15 cellular contexts compared by ENCODE assay signal in the genomic region with DNA sequence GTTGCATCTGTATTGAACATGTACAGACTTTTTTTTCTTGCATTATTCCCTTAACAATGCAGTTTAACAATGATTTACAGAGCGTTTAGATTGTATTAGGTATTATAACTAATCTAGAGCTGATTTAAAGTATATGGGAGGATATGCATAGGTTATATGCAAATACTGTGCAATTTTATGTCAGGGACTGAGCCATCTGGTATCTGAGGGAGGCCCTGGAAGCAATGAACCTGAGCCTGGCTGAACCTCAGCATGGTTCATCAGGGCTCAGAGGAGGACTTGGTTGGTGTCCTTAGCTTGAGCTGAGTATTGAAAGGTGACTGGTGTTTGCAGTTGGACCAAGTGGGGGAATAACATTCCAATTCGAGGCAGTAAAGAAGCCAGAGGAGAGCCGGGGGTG. TPM values are rescaled to one million over a fixed set of nuclear protein-coding genes. Genes with fewer than 3 reads are reported as not detected.
"Had no signal": no experiment of that assay in that cellular context is flagged by ENCODE, and none has a peak within 500 bp of the region (broad histone marks: within the 10 kb centered on the region; RNA-seq: fewer than 3 reads in every experiment).

No MANE protein-coding gene starts in this region.

- H3K9me3 Mint-ChIP-seq: activated CD4-positive, alpha-beta T cell treated with anti-CD3 and anti-CD28 coated beads, Interleukin-2, amount 10 ng/mL, durations not matched to agents 24 days and 14 days; activated CD8-positive, alpha-beta T cell treated with anti-CD3 and anti-CD28 coated beads for 36 hours; activated naive CD4-positive, alpha-beta T cell treated with anti-CD3 and anti-CD28 coated beads, Interleukin-2, amount 10 ng/mL, durations not matched to agents 7 days and 5 days; activated T-cell treated with anti-CD3 and anti-CD28 coated beads, Interleukin-2, amount 50 U/mL, for 4 hours; nephron had no signal

- DNase-seq: activated CD4-positive, alpha-beta T cell treated with anti-CD3 and anti-CD28 coated beads, Interleukin-2, amount 10 ng/mL, durations not matched to agents 24 days and 14 days; activated CD8-positive, alpha-beta T cell treated with anti-CD3 and anti-CD28 coated beads for 36 hours; activated naive CD4-positive, alpha-beta T cell treated with anti-CD3 and anti-CD28 coated beads, Interleukin-2, amount 10 ng/mL, durations not matched to agents 7 days and 5 days; activated T-cell treated with anti-CD3 and anti-CD28 coated beads, Interleukin-2, amount 50 U/mL, for 4 hours; cortex of kidney; gastrocnemius medialis; heart right ventricle; left lung; nucleus accumbens; retina; stimulated activated naive CD4-positive, alpha-beta T cell; T-helper 9 cell had no signal

- H3K27me3 ChIP-seq: ascending aorta, gastrocnemius medialis, heart right ventricle, left lung had no signal

- H3K4me3 ChIP-seq: ascending aorta, gastrocnemius medialis, heart right ventricle, left lung had no signal

- H3K4me3 Mint-ChIP-seq: activated CD4-positive, alpha-beta T cell treated with anti-CD3 and anti-CD28 coated beads, Interleukin-2, amount 10 ng/mL, durations not matched to agents 24 days and 14 days; activated CD8-positive, alpha-beta T cell treated with anti-CD3 and anti-CD28 coated beads for 36 hours; activated naive CD4-positive, alpha-beta T cell treated with anti-CD3 and anti-CD28 coated beads, Interleukin-2, amount 10 ng/mL, durations not matched to agents 7 days and 5 days; activated T-cell treated with anti-CD3 and anti-CD28 coated beads, Interleukin-2, amount 50 U/mL, for 4 hours; nephron had no signal

- H3K27ac ChIP-seq: ascending aorta, gastrocnemius medialis, heart right ventricle, left lung had no signal

- H3K9me3 ChIP-seq: ascending aorta, gastrocnemius medialis, heart right ventricle, left lung had no signal

- ATAC-seq: activated CD8-positive, alpha-beta T cell treated with anti-CD3 and anti-CD28 coated beads for 36 hours; activated T-cell treated with anti-CD3 and anti-CD28 coated beads, Interleukin-2, amount 50 U/mL, for 4 hours; esophagus mucosa; gastrocnemius medialis; heart right ventricle; left lung had no signal

- H3K27me3 Mint-ChIP-seq: activated CD4-positive, alpha-beta T cell treated with anti-CD3 and anti-CD28 coated beads, Interleukin-2, amount 10 ng/mL, durations not matched to agents 24 days and 14 days; activated CD8-positive, alpha-beta T cell treated with anti-CD3 and anti-CD28 coated beads for 36 hours; activated naive CD4-positive, alpha-beta T cell treated with anti-CD3 and anti-CD28 coated beads, Interleukin-2, amount 10 ng/mL, durations not matched to agents 7 days and 5 days had no signal

- H3K27ac Mint-ChIP-seq: activated CD4-positive, alpha-beta T cell treated with anti-CD3 and anti-CD28 coated beads, Interleukin-2, amount 10 ng/mL, durations not matched to agents 24 days and 14 days; activated CD8-positive, alpha-beta T cell treated with anti-CD3 and anti-CD28 coated beads for 36 hours; activated naive CD4-positive, alpha-beta T cell treated with anti-CD3 and anti-CD28 coated beads, Interleukin-2, amount 10 ng/mL, durations not matched to agents 7 days and 5 days; nephron had no signal

RNA-seq across cellular contexts. Expression of a gene that starts 36.9 kb away (rescaled TPM):
- total RNA-seq: activated CD4-positive, alpha-beta T cell treated with anti-CD3 and anti-CD28 coated beads, Interleukin-2, amount 10 ng/mL, durations not matched to agents 24 days and 14 days; activated CD8-positive, alpha-beta T cell treated with anti-CD3 and anti-CD28 coated beads for 36 hours; activated T-cell treated with anti-CD3 and anti-CD28 coated beads, Interleukin-2, amount 50 U/mL, for 4 hours had no signal
